In genomic region chr18:50287028-50287440, GRCh38 we compare ENCODE assay signal across 1 cellular context.
TF ChIP-seq lines count a peak whose summit lies in the region.

No MANE protein-coding gene starts in this region.

TF ChIP-seq in H1, 55 proteins besides CTCF, POLR2A, EP300 and RAD21:
- TF ChIP-seq KDM1A (IDR thresholded peaks at IDR 0.05; ENCODE audit: borderline replicate concordance, low read length) (no peak), ZNF274 (IDR thresholded peaks at IDR 0.05; ENCODE audit: borderline replicate concordance, extremely low read depth, low read length) (no peak), SRF (IDR thresholded peaks at IDR 0.05; ENCODE audit: low read depth, low read length) (no peak), EGR1 (IDR thresholded peaks at IDR 0.05; ENCODE audit: borderline replicate concordance, low read depth, low read length) (no peak), SUZ12 (IDR thresholded peaks at IDR 0.05; ENCODE audit: low read length) (no peak), NRF1 (IDR thresholded peaks at IDR 0.05; ENCODE audit: low read depth, low read length) (no peak), SIRT6 (IDR thresholded peaks at IDR 0.05; ENCODE audit: low read length) (no peak), BCL11A (IDR thresholded peaks at IDR 0.05; ENCODE audit: low read depth in 2 of 2, low read length in 2 of 2) (no peak), RFX5 (IDR thresholded peaks at IDR 0.05; ENCODE audit: borderline replicate concordance, low read depth, low read length) (no peak), ATF2 (IDR thresholded peaks at IDR 0.05; ENCODE audit: low read length) (no peak), SP1 (IDR thresholded peaks at IDR 0.05; ENCODE audit: low read depth, low read length) (no peak), CREB1 (IDR thresholded peaks at IDR 0.05) (no peak), GTF2F1 (IDR thresholded peaks at IDR 0.05; ENCODE audit: borderline replicate concordance, low read depth, low read length) (no peak), RNF2 (IDR thresholded peaks at IDR 0.05; ENCODE audit: borderline replicate concordance, low read depth, low read length, missing control alignments, poor library complexity, severe bottlenecking) (no peak)
